In the genomic region with DNA sequence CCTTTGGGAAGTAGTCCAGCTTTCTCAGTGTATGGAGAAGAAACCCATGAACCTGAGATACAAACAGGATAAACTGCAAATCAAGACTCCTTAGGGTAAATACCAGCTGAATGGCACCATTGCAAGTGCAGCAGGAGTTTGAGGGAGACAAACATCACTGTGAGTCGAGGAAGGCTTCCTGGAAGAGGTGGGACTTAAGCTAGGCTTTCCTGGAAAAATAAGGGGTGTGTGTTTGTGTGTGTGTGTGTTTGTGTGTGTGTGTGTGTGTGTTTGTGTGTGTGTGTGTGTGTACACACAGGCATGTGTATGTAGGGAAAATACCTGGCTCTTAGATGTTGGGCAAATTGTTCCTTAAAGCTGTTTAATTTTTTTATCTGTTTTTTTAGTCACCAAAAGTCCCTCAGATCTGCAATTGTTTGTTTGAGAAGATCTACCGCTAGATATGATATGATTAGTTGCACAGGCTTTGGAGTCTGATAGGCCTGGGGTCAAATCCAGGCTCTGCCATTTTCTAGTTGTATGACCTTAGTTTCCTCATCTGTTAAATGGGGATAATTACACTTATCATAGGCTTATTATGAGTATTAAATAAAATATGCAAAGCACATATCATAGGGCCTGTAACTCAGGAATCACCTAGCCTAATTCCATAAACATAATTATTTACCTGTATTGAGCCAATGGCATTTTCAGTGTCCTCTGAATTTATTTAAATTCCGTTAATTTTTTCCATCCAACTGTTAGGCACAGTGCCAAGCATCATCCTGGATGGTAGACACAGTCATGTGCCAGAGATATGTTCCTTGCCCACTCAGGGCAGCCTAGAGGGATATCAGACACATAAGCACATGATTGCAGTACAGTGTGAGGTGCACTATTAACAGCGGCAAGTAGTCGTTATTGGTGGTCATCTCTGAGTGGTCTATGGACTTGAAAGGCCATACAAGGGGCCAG, we compare ENCODE assay signal across 1 cellular context.
TF ChIP-seq lines count a peak whose summit lies in the region.

No MANE protein-coding gene starts in this region.

TF ChIP-seq in H1, 55 proteins besides CTCF, POLR2A, EP300 and RAD21:
- TF ChIP-seq EZH2 (IDR thresholded peaks at IDR 0.05; ENCODE audit: low read depth, low read length, severe bottlenecking) (no peak), TEAD4 (IDR thresholded peaks at IDR 0.05; ENCODE audit: low read depth, low read length) (no peak), TAF7 (optimal IDR thresholded peaks at IDR 0.05; ENCODE audit: borderline replicate concordance, low read depth, low read length) (no peak), GTF2F1 (IDR thresholded peaks at IDR 0.05; ENCODE audit: borderline replicate concordance, low read depth, low read length) (no peak), SIN3A (conservative IDR thresholded peaks at IDR 0.05 in 1 of 2, IDR thresholded peaks at IDR 0.05 in 1 of 2; ENCODE audit: low read depth in 1 of 2, low read length in 2 of 2) (no peak), NRF1 (IDR thresholded peaks at IDR 0.05; ENCODE audit: low read depth, low read length) (no peak), TCF12 (IDR thresholded peaks at IDR 0.05; ENCODE audit: low read depth, low read length) (no peak), SIRT6 (IDR thresholded peaks at IDR 0.05; ENCODE audit: low read length) (no peak), CBX8 (IDR thresholded peaks at IDR 0.05; ENCODE audit: borderline replicate concordance, low read depth, low read length) (no peak), SP2 (IDR thresholded peaks at IDR 0.05; ENCODE audit: low read length) (no peak), CHD1 (IDR thresholded peaks at IDR 0.05; ENCODE audit: low read depth, low read length) (no peak), JUN (IDR thresholded peaks at IDR 0.05; ENCODE audit: low read depth, low read length) (no peak), GABPA (IDR thresholded peaks at IDR 0.05; ENCODE audit: borderline replicate concordance, insufficient read depth, low read length) (no peak), ATF2 (IDR thresholded peaks at IDR 0.05; ENCODE audit: low read length) (no peak), ATF3 (IDR thresholded peaks at IDR 0.05; ENCODE audit: insufficient read depth, low read depth, low read length) (no peak), CHD2 (IDR thresholded peaks at IDR 0.05; ENCODE audit: low read length) (no peak)
- TF ChIP-seq, protein P1, sequence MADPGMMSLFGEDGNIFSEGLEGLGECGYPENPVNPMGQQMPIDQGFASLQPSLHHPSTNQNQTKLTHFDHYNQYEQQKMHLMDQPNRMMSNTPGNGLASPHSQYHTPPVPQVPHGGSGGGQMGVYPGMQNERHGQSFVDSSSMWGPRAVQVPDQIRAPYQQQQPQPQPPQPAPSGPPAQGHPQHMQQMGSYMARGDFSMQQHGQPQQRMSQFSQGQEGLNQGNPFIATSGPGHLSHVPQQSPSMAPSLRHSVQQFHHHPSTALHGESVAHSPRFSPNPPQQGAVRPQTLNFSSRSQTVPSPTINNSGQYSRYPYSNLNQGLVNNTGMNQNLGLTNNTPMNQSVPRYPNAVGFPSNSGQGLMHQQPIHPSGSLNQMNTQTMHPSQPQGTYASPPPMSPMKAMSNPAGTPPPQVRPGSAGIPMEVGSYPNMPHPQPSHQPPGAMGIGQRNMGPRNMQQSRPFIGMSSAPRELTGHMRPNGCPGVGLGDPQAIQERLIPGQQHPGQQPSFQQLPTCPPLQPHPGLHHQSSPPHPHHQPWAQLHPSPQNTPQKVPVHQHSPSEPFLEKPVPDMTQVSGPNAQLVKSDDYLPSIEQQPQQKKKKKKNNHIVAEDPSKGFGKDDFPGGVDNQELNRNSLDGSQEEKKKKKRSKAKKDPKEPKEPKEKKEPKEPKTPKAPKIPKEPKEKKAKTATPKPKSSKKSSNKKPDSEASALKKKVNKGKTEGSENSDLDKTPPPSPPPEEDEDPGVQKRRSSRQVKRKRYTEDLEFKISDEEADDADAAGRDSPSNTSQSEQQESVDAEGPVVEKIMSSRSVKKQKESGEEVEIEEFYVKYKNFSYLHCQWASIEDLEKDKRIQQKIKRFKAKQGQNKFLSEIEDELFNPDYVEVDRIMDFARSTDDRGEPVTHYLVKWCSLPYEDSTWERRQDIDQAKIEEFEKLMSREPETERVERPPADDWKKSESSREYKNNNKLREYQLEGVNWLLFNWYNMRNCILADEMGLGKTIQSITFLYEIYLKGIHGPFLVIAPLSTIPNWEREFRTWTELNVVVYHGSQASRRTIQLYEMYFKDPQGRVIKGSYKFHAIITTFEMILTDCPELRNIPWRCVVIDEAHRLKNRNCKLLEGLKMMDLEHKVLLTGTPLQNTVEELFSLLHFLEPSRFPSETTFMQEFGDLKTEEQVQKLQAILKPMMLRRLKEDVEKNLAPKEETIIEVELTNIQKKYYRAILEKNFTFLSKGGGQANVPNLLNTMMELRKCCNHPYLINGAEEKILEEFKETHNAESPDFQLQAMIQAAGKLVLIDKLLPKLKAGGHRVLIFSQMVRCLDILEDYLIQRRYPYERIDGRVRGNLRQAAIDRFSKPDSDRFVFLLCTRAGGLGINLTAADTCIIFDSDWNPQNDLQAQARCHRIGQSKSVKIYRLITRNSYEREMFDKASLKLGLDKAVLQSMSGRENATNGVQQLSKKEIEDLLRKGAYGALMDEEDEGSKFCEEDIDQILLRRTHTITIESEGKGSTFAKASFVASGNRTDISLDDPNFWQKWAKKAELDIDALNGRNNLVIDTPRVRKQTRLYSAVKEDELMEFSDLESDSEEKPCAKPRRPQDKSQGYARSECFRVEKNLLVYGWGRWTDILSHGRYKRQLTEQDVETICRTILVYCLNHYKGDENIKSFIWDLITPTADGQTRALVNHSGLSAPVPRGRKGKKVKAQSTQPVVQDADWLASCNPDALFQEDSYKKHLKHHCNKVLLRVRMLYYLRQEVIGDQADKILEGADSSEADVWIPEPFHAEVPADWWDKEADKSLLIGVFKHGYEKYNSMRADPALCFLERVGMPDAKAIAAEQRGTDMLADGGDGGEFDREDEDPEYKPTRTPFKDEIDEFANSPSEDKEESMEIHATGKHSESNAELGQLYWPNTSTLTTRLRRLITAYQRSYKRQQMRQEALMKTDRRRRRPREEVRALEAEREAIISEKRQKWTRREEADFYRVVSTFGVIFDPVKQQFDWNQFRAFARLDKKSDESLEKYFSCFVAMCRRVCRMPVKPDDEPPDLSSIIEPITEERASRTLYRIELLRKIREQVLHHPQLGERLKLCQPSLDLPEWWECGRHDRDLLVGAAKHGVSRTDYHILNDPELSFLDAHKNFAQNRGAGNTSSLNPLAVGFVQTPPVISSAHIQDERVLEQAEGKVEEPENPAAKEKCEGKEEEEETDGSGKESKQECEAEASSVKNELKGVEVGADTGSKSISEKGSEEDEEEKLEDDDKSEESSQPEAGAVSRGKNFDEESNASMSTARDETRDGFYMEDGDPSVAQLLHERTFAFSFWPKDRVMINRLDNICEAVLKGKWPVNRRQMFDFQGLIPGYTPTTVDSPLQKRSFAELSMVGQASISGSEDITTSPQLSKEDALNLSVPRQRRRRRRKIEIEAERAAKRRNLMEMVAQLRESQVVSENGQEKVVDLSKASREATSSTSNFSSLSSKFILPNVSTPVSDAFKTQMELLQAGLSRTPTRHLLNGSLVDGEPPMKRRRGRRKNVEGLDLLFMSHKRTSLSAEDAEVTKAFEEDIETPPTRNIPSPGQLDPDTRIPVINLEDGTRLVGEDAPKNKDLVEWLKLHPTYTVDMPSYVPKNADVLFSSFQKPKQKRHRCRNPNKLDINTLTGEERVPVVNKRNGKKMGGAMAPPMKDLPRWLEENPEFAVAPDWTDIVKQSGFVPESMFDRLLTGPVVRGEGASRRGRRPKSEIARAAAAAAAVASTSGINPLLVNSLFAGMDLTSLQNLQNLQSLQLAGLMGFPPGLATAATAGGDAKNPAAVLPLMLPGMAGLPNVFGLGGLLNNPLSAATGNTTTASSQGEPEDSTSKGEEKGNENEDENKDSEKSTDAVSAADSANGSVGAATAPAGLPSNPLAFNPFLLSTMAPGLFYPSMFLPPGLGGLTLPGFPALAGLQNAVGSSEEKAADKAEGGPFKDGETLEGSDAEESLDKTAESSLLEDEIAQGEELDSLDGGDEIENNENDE (IDR thresholded peaks at IDR 0.05; ENCODE audit: insufficient replicate concordance, low read length): no peak
